ENCODE assay signal across 1 cellular context in genomic region chr21:14523234-14523633, GRCh38.
A peak's percentile ranks its signal among the peaks of the same experiment; 100 is the strongest.
TF ChIP-seq lines count a peak whose summit lies in the region.

No MANE protein-coding gene starts in this region.

TF ChIP-seq in GM12878, 131 proteins besides CTCF, POLR2A, EP300 and RAD21:
- TF ChIP-seq GATAD2B (conservative IDR thresholded peaks at IDR 0.05; ENCODE audit: low read depth), result peak; percentile 54; the same call in 1 of the 2 replicates
- TF ChIP-seq ZZZ3 (IDR thresholded peaks at IDR 0.05; ENCODE audit: control insufficient read depth, insufficient read length, low read depth), result no peak
- TF ChIP-seq TCF12 (IDR thresholded peaks at IDR 0.05; ENCODE audit: low read depth, low read length), result no peak
- no peak for TF ChIP-seq SUZ12 (IDR thresholded peaks at IDR 0.05; ENCODE audit: unreplicated experiment)
- TF ChIP-seq RELB (IDR thresholded peaks at IDR 0.05; ENCODE audit: low read depth), result peak; percentile 69
- no peak for TF ChIP-seq YY1 (IDR thresholded peaks at IDR 0.05; ENCODE audit: low read depth, low read length)
- TF ChIP-seq RELA (IDR thresholded peaks at IDR 0.05; ENCODE audit: borderline replicate concordance, partially characterized antibody), result no peak
- peak; percentile 33; the same call in 1 of the 2 replicates for TF ChIP-seq BCL11A (IDR thresholded peaks at IDR 0.05; ENCODE audit: low read depth, low read length)
- TF ChIP-seq BACH1 (IDR thresholded peaks at IDR 0.05; ENCODE audit: borderline replicate concordance), result no peak
- TF ChIP-seq SKIL (IDR thresholded peaks at IDR 0.05; ENCODE audit: low read depth, poor library complexity, severe bottlenecking), result peak; percentile 73
- TF ChIP-seq ZNF207 (IDR thresholded peaks at IDR 0.05; ENCODE audit: borderline replicate concordance), result no peak
- TF ChIP-seq PAX5 (IDR thresholded peaks at IDR 0.05; ENCODE audit: borderline replicate concordance, low read depth, low read length), result 0 out of 2 replicates have a peak, but pooled peaks have one; percentile 14
- TF ChIP-seq ATF2 (IDR thresholded peaks at IDR 0.05; ENCODE audit: low read length), result 0 out of 2 replicates have a peak, but pooled peaks have one; percentile 14
- TF ChIP-seq ATF7 (IDR thresholded peaks at IDR 0.05; ENCODE audit: low read depth), result peak; percentile 33; the same call in 1 of the 2 replicates
- peak; percentile 84 for TF ChIP-seq IKZF1 (conservative IDR thresholded peaks at IDR 0.05)
- peak; percentile 34; the same call in 1 of the 2 replicates for TF ChIP-seq MTA3 (IDR thresholded peaks at IDR 0.05; ENCODE audit: borderline replicate concordance, low read length)
- no peak for TF ChIP-seq EGR1 (IDR thresholded peaks at IDR 0.05; ENCODE audit: borderline replicate concordance in 1 of 2, low read depth in 2 of 2, low read length in 2 of 2)
- TF ChIP-seq DPF2 (IDR thresholded peaks at IDR 0.05), result peak; percentile 60; the same call in 1 of the 2 replicates
- TF ChIP-seq MAX (IDR thresholded peaks at IDR 0.05; ENCODE audit: low read depth, low read length), result no peak
- TF ChIP-seq SREBF2 (IDR thresholded peaks at IDR 0.05; ENCODE audit: low read length), result no peak
- 0 out of 2 replicates have a peak, but pooled peaks have one; percentile 33 for TF ChIP-seq SMARCA5 (IDR thresholded peaks at IDR 0.05)
- TF ChIP-seq SP1 (IDR thresholded peaks at IDR 0.05; ENCODE audit: low read depth, low read length), result no peak
- 0 out of 2 replicates have a peak, but pooled peaks have one; percentile 45 for TF ChIP-seq IRF4 (IDR thresholded peaks at IDR 0.05; ENCODE audit: low read depth, low read length)
- no peak for TF ChIP-seq RAD51 (IDR thresholded peaks at IDR 0.05)
- peak; percentile 24 for TF ChIP-seq MEF2B (IDR thresholded peaks at IDR 0.05; ENCODE audit: partially characterized antibody, poor library complexity, severe bottlenecking)
- no peak for TF ChIP-seq ZBTB33 (IDR thresholded peaks at IDR 0.05)
- TF ChIP-seq PML (IDR thresholded peaks at IDR 0.05; ENCODE audit: low read length), result peak; percentile 34; the same call in 1 of the 2 replicates
- TF ChIP-seq NR2F1 (conservative IDR thresholded peaks at IDR 0.05), result peak; percentile 80
- peak; percentile 52 for TF ChIP-seq NFIC (IDR thresholded peaks at IDR 0.05; ENCODE audit: low read depth, low read length)
- no peak for TF ChIP-seq SMAD5 (IDR thresholded peaks at IDR 0.05; ENCODE audit: low read depth)
- TF ChIP-seq HSF1 (IDR thresholded peaks at IDR 0.05; ENCODE audit: low read depth, low read length), result no peak
- 0 out of 2 replicates have a peak, but pooled peaks have one; percentile 24 for TF ChIP-seq PKNOX1 (IDR thresholded peaks at IDR 0.05)
- TF ChIP-seq IKZF2 (IDR thresholded peaks at IDR 0.05), result peak; percentile 87
- TF ChIP-seq NBN (IDR thresholded peaks at IDR 0.05), result 0 out of 2 replicates have a peak, but pooled peaks have one; percentile 9
- TF ChIP-seq LARP7 (IDR thresholded peaks at IDR 0.05), result no peak
- TF ChIP-seq RBBP5 (conservative IDR thresholded peaks at IDR 0.05), result no peak
- peak; percentile 48; the same call in 1 of the 2 replicates for TF ChIP-seq FOXM1 (IDR thresholded peaks at IDR 0.05; ENCODE audit: low read depth, low read length)
- TF ChIP-seq ZNF274 (IDR thresholded peaks at IDR 0.05; ENCODE audit: insufficient read depth, insufficient read length), result no peak
- TF ChIP-seq EED (IDR thresholded peaks at IDR 0.05; ENCODE audit: low read depth), result peak; percentile 78
- TF ChIP-seq MTA2 (IDR thresholded peaks at IDR 0.05; ENCODE audit: low read depth), result peak; percentile 82
- TF ChIP-seq GABPA (IDR thresholded peaks at IDR 0.05; ENCODE audit: low read depth), result no peak
- TF ChIP-seq HDGF (IDR thresholded peaks at IDR 0.05), result no peak
- peak; percentile 83 for TF ChIP-seq RUNX3 (IDR thresholded peaks at IDR 0.05; ENCODE audit: low read length)
- TF ChIP-seq CREM (IDR thresholded peaks at IDR 0.05; ENCODE audit: low read depth), result no peak
- peak; percentile 17; the same call in 1 of the 2 replicates for TF ChIP-seq JUNB (IDR thresholded peaks at IDR 0.05)
